Comparison of ENCODE assay signal across 26 cellular contexts in the genomic region with DNA sequence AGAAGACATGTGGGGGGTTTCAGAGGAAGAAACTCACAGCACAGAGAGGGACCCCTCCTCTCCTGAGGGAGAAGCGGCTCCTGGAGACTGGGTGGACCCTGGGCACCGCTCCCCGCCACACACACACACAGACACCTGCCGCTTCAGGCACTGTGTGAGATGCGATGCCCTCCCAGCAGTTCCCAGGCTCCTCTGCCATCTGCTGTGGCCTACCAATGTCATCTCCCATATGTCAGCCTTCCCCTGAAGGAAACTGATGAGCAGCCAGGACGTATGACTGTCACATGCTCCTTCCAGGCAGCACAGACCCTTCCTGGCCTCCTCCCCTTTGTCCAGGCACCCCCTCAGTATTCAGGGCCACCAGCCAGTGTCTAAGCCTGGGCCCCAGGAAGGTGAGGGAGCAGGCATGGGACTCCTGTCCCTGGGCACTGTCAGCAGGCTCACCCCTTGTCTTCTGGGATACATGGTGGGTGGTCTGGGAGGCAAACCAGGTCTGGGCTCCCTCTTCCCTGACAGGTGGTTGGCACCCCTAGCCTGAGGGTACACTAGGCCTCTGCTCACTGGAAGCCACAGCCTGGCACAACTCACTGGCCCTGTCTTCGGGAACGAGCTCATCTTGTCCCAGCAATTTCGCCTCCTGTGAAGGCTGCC. TPM values are rescaled to one million over a fixed set of nuclear protein-coding genes. Genes with fewer than 3 reads are reported as not detected.
"Had no signal": no experiment of that assay in that cellular context is flagged by ENCODE, and none has a peak within 500 bp of the region (broad histone marks: within the 10 kb centered on the region; RNA-seq: fewer than 3 reads in every experiment).

No MANE protein-coding gene starts in this region.

- H3K27ac ChIP-seq: cardiac muscle cell, esophagus muscularis mucosa, gastrocnemius medialis, sigmoid colon, thoracic aorta, upper lobe of right lung, WERI-Rb-1 had no signal

- H3K4me3 ChIP-seq: cardiac muscle cell, esophagus muscularis mucosa, gastrocnemius medialis, sigmoid colon, smooth muscle cell, thoracic aorta, upper lobe of right lung had no signal

- FAIRE-seq: colon, endothelial cell of umbilical vein, islet of Langerhans, TTC549 had no signal

- DNase-seq: activated CD4-positive, alpha-beta T cell treated with anti-CD3 and anti-CD28 coated beads, Interleukin-2, amount 10 ng/mL, durations not matched to agents 7 days and 5 days; activated CD4-positive, CD25-positive, alpha-beta regulatory T cell treated with anti-CD3 and anti-CD28 coated beads, Interleukin-2, amount 50 U/mL, for 72 hours; activated CD8-positive, alpha-beta memory T cell treated with anti-CD3 and anti-CD28 coated beads, Interleukin-2, amount 10 ng/mL, durations not matched to agents 7 days and 5 days; activated CD8-positive, alpha-beta T cell treated with anti-CD3 and anti-CD28 coated beads for 36 hours; activated effector memory CD4-positive, alpha-beta T cell treated with anti-CD3 and anti-CD28 coated beads, Interleukin-2, amount 50 U/mL, for 16 hours; activated naive CD4-positive, alpha-beta T cell treated with anti-CD3 and anti-CD28 coated beads, Interleukin-2, amount 50 U/mL, for 16 hours; activated naive CD8-positive, alpha-beta T cell treated with anti-CD3 and anti-CD28 coated beads, Interleukin-2, amount 50 U/mL, for 24 hours; activated T-cell treated with anti-CD3 and anti-CD28 coated beads for 4 hours; effector memory CD4-positive, alpha-beta T cell; gastrocnemius medialis; head of caudate nucleus; left colon; sigmoid colon; stimulated activated CD4-positive, alpha-beta T cell treated with anti-CD3 and anti-CD28 coated beads, Interleukin-15, amount 100 ng/mL, for 24 hours; stimulated activated naive B cell treated with anti-CD40 and anti-IgM and Interleukin-4, amounts not matched to agents 10 μg/mL and 1 μg/mL and 100 μg/mL, for 72 hours; T-cell; upper lobe of right lung; WERI-Rb-1 had no signal

- H3K4me1 ChIP-seq: gastrocnemius medialis, upper lobe of right lung had no signal

- H3K9me3 ChIP-seq: esophagus muscularis mucosa, gastrocnemius medialis, sigmoid colon, thoracic aorta, upper lobe of right lung had no signal

- H3K27me3 ChIP-seq: cardiac muscle cell, esophagus muscularis mucosa, gastrocnemius medialis, sigmoid colon, upper lobe of right lung had no signal

- H3K36me3 ChIP-seq: cardiac muscle cell, esophagus muscularis mucosa, gastrocnemius medialis, sigmoid colon, thoracic aorta, upper lobe of right lung, WERI-Rb-1 had no signal

- H3K4me2 ChIP-seq: smooth muscle cell had no signal

- ATAC-seq: activated CD8-positive, alpha-beta memory T cell treated with anti-CD3 and anti-CD28 coated beads, Interleukin-2, amount 10 ng/mL, durations not matched to agents 7 days and 5 days; activated CD8-positive, alpha-beta T cell treated with anti-CD3 and anti-CD28 coated beads for 36 hours; activated naive CD8-positive, alpha-beta T cell treated with anti-CD3 and anti-CD28 coated beads, Interleukin-2, amount 50 U/mL, for 24 hours; gastrocnemius medialis; left colon; stimulated activated naive B cell treated with anti-CD40 and anti-IgM and Interleukin-4, amounts not matched to agents 10 μg/mL and 1 μg/mL and 100 μg/mL, for 72 hours; T-cell; upper lobe of right lung had no signal

RNA-seq across cellular contexts. Expression of gene RSPH14, which starts 26.7 kb away (rescaled TPM):
- total RNA-seq: activated CD8-positive, alpha-beta memory T cell treated with anti-CD3 and anti-CD28 coated beads, Interleukin-2, amount 10 ng/mL, durations not matched to agents 7 days and 5 days; activated CD8-positive, alpha-beta T cell treated with anti-CD3 and anti-CD28 coated beads for 36 hours; endothelial cell of umbilical vein; gastrocnemius medialis; smooth muscle cell; upper lobe of right lung had no signal
- polyA plus RNA-seq: endothelial cell of umbilical vein had no signal
